ENCODE assay signal across 10 cellular contexts in genomic region chrX:133335027-133335426, GRCh38.
DNase-seq lines count a peak whose midpoint lies in the region; ATAC-seq and TF ChIP-seq lines count a peak whose summit lies in the region.
"Had no signal": no experiment of that assay in that cellular context is flagged by ENCODE, and none has a peak within 500 bp of the region (broad histone marks: within the 10 kb centered on the region; RNA-seq: fewer than 3 reads in every experiment).

No MANE protein-coding gene starts in this region.

- intact Hi-C loops in adrenal gland (cut with DNase I) = loop anchor here in 1 of 2 donors (10.0 kb wide), 1 partner anchor 340 kb away; no protein-coding TSS in a partner anchor
- intact Hi-C loops in activated T-helper 2 cell treated with anti-CD3 and anti-CD28 coated beads, Interferon-gamma antibody, Interleukin-2, Interleukin-4, amounts not matched to agents 10 μg/mL and 5 μg/mL and 100 μg/mL, durations not matched to agents 14 hours and 24 hours and 36 hours (cut with micrococcal nuclease) = no loop called here

- H3K4me2 ChIP-seq in Karpas-422 (ENCODE audit: low read depth, low read length, poor library complexity, severe bottlenecking) = no peak overlapping the region
- H3K4me2 ChIP-seq: BLaER1 treated with 17β-estradiol and CSF1 and Interleukin-3, amounts not matched to agents 10 nM and 100 nM had no signal

- no peaks in the 10 kb centered on the region for H3K4me1 Mint-ChIP-seq in activated T-helper 2 cell treated with anti-CD3 and anti-CD28 coated beads, Interferon-gamma antibody, Interleukin-2, Interleukin-4, amounts not matched to agents 10 μg/mL and 5 μg/mL and 100 μg/mL, durations not matched to agents 14 hours and 24 hours and 36 hours (ENCODE audit: low read depth)
- H3K4me1 Mint-ChIP-seq: naive B cell had no signal

- H4K20me1 ChIP-seq in Karpas-422 (ENCODE audit: insufficient read depth, low read depth, low read length) = no peaks in the 10 kb centered on the region
- H4K20me1 ChIP-seq: BLaER1 treated with 17β-estradiol and CSF1 and Interleukin-3, amounts not matched to agents 10 nM and 100 nM had no signal

- TF ChIP-seq CTCF in adrenal gland (IDR thresholded peaks at IDR 0.05) = peak; percentile 43 to 58 (median 52)

- ATAC-seq in left lobe of liver (peak; percentile 33), HG03159 (IDR thresholded peaks at IDR 0.05; ENCODE audit: unreplicated experiment) (no peak)

- DNase-seq in NCI-H1417 (lab: John Stamatoyannopoulos, UW) (peak; percentile 10 to 48 (median 13)), NCI-H1417 treated with DMSO at 0.1 percent for 48 hours (lab: John Stamatoyannopoulos, UW) (no peak), Karpas-422 (peak; percentile 85), adrenal gland (peak in 5 of 7 donors; percentile 14 to 49 (median 19)), left lobe of liver (ENCODE audit: low spot score) (no peak)
- DNase-seq in effector memory CD4-positive, alpha-beta T cell = no peak
- DNase-seq in activated T-helper 2 cell treated with anti-CD3 and anti-CD28 coated beads, Interferon-gamma antibody, Interleukin-2, Interleukin-4, amounts not matched to agents 10 μg/mL and 5 μg/mL and 100 μg/mL, durations not matched to agents 14 hours and 24 hours and 36 hours (ENCODE audit: low spot score) = no peak
- DNase-seq: naive B cell had no signal

- TF ChIP-seq POLR2A in adrenal gland (IDR thresholded peaks at IDR 0.05) = no peak

- H3K36me3 Mint-ChIP-seq in activated T-helper 2 cell treated with anti-CD3 and anti-CD28 coated beads, Interferon-gamma antibody, Interleukin-2, Interleukin-4, amounts not matched to agents 10 μg/mL and 5 μg/mL and 100 μg/mL, durations not matched to agents 14 hours and 24 hours and 36 hours (ENCODE audit: low read depth) = no peaks in the 10 kb centered on the region
- H3K36me3 Mint-ChIP-seq: naive B cell had no signal

- H3K27me3 Mint-ChIP-seq in activated T-helper 2 cell treated with anti-CD3 and anti-CD28 coated beads, Interferon-gamma antibody, Interleukin-2, Interleukin-4, amounts not matched to agents 10 μg/mL and 5 μg/mL and 100 μg/mL, durations not matched to agents 14 hours and 24 hours and 36 hours (ENCODE audit: low read depth) = no peaks in the 10 kb centered on the region
- H3K27me3 Mint-ChIP-seq: naive B cell had no signal

- H2AFZ ChIP-seq in Karpas-422 (ENCODE audit: low read length) = no peak overlapping the region

- H3K27ac Mint-ChIP-seq in activated T-helper 2 cell treated with anti-CD3 and anti-CD28 coated beads, Interferon-gamma antibody, Interleukin-2, Interleukin-4, amounts not matched to agents 10 μg/mL and 5 μg/mL and 100 μg/mL, durations not matched to agents 14 hours and 24 hours and 36 hours = no peak overlapping the region

- H3K36me3 ChIP-seq in Karpas-422 (ENCODE audit: insufficient read depth, low read length) (no peaks in the 10 kb centered on the region), adrenal gland (replicated peaks in 1 of 2) (no peaks in the 10 kb centered on the region)
- no peaks in the 10 kb centered on the region for H3K36me3 ChIP-seq in effector memory CD4-positive, alpha-beta T cell (ENCODE audit: control insufficient read depth, insufficient read depth, low read length)
- H3K36me3 ChIP-seq: BLaER1 treated with 17β-estradiol and CSF1 and Interleukin-3, amounts not matched to agents 10 nM and 100 nM had no signal

- H3K4me3 Mint-ChIP-seq in activated T-helper 2 cell treated with anti-CD3 and anti-CD28 coated beads, Interferon-gamma antibody, Interleukin-2, Interleukin-4, amounts not matched to agents 10 μg/mL and 5 μg/mL and 100 μg/mL, durations not matched to agents 14 hours and 24 hours and 36 hours (ENCODE audit: low read depth) = no peak overlapping the region
- H3K4me3 Mint-ChIP-seq: naive B cell had no signal

- no peak overlapping the region for H3K4me3 ChIP-seq in Karpas-422 (ENCODE audit: low read length)
- H3K4me3 ChIP-seq in adrenal gland = no peak overlapping the region
- H3K4me3 ChIP-seq in effector memory CD4-positive, alpha-beta T cell (ENCODE audit: insufficient read depth, low read depth, low read length, poor library complexity, severe bottlenecking) = no peak overlapping the region
- H3K4me3 ChIP-seq: BLaER1 treated with 17β-estradiol and CSF1 and Interleukin-3, amounts not matched to agents 10 nM and 100 nM had no signal

- no peak overlapping the region for H3K9ac ChIP-seq in Karpas-422 (ENCODE audit: low read length)
- H3K9ac ChIP-seq: BLaER1 treated with 17β-estradiol and CSF1 and Interleukin-3, amounts not matched to agents 10 nM and 100 nM had no signal

- H3K9me3 Mint-ChIP-seq in activated T-helper 2 cell treated with anti-CD3 and anti-CD28 coated beads, Interferon-gamma antibody, Interleukin-2, Interleukin-4, amounts not matched to agents 10 μg/mL and 5 μg/mL and 100 μg/mL, durations not matched to agents 14 hours and 24 hours and 36 hours = no peaks in the 10 kb centered on the region
- H3K9me3 Mint-ChIP-seq: naive B cell had no signal

- no peaks in the 10 kb centered on the region for H3K79me2 ChIP-seq in Karpas-422 (ENCODE audit: low read length)

- H3K9me2 ChIP-seq in Karpas-422 (replicated peaks; ENCODE audit: insufficient read depth, low read length) = no peaks in the 10 kb centered on the region

- H3K27ac ChIP-seq in Karpas-422 (ENCODE audit: low read length) (no peak overlapping the region), adrenal gland (no peak overlapping the region)
- H3K27ac ChIP-seq in effector memory CD4-positive, alpha-beta T cell (ENCODE audit: insufficient read depth, low read length, poor library complexity, severe bottlenecking) = no peak overlapping the region
- H3K27ac ChIP-seq: BLaER1 treated with 17β-estradiol and CSF1 and Interleukin-3, amounts not matched to agents 10 nM and 100 nM had no signal

- H3K9me3 ChIP-seq in Karpas-422 (ENCODE audit: low read length) = no peaks in the 10 kb centered on the region
- H3K9me3 ChIP-seq in adrenal gland (replicated peaks in 1 of 3) = no peaks in the 10 kb centered on the region
- H3K9me3 ChIP-seq in effector memory CD4-positive, alpha-beta T cell (ENCODE audit: control insufficient read depth, low read length) = no peaks in the 10 kb centered on the region
- H3K9me3 ChIP-seq: BLaER1 treated with 17β-estradiol and CSF1 and Interleukin-3, amounts not matched to agents 10 nM and 100 nM had no signal

- WGBS in adrenal gland, 4 donors = 39 to 61% (median 53%) methylated on average over 2 of the region's 2 CpGs

- H3K27me3 ChIP-seq in Karpas-422 (ENCODE audit: low read length) (no peaks in the 10 kb centered on the region), adrenal gland (peaks cover 12% of the 10 kb centered on the region)
- no peaks in the 10 kb centered on the region for H3K27me3 ChIP-seq in effector memory CD4-positive, alpha-beta T cell (replicated peaks; ENCODE audit: control insufficient read depth, insufficient read depth, low read length, poor library complexity, severe bottlenecking)

- H3K4me1 ChIP-seq in Karpas-422 (ENCODE audit: low read length) = no peaks in the 10 kb centered on the region
- no peaks in the 10 kb centered on the region for H3K4me1 ChIP-seq in adrenal gland (replicated peaks in 1 of 2)
- no peaks in the 10 kb centered on the region for H3K4me1 ChIP-seq in effector memory CD4-positive, alpha-beta T cell (ENCODE audit: control insufficient read depth, insufficient read depth, low read length, poor library complexity, severe bottlenecking)
- H3K4me1 ChIP-seq: BLaER1 treated with 17β-estradiol and CSF1 and Interleukin-3, amounts not matched to agents 10 nM and 100 nM had no signal

Comparison
In these comparisons a context has a peak if more than half of its experiments do, and no peak if none do; other contexts are left out.
1. DNase-seq: peak in NCI-H1417 (3 of 3), Karpas-422 (single experiment) and adrenal gland (5 of 7); none in NCI-H1417 treated with DMSO at 0.1 percent for 48 hours (single experiment), left lobe of liver (single experiment), effector memory CD4-positive, alpha-beta T cell (0 of 3) and activated T-helper 2 cell treated with anti-CD3 and anti-CD28 coated beads, Interferon-gamma antibody, Interleukin-2, Interleukin-4, amounts not matched to agents 10 μg/mL and 5 μg/mL and 100 μg/mL, durations not matched to agents 14 hours and 24 hours and 36 hours (single experiment).